Comparison of ENCODE assay signal across 21 cellular contexts in the genomic region with DNA sequence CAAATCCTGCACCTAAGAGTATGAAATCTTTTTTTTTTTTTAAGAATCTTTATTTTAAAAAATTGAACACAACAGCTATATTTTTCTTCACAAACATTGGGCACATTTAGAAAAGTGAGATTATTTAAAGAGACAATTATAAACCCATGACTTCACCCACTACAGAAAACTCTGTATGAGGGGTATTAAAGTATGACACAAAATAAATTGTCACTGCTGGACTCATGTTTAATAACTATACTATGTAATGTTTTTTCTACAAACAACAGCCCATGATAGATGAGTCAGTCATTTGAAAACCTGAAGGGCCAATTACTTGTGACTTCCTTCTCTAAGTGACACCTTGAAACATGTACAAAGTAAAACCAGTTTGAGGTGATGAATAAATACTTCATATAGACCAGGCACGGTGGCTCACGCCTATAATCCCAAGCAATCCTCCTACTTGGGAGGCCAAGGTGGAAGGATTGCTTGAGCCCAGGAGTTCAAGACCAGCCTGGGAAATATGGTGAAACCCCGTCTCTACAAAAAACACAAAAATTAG.
"Had no signal": no experiment of that assay in that cellular context is flagged by ENCODE, and none has a peak within 500 bp of the region (broad histone marks: within the 10 kb centered on the region; RNA-seq: fewer than 3 reads in every experiment).

No MANE protein-coding gene starts in this region.

- ATAC-seq: effector memory CD8-positive, alpha-beta T cell; gastrocnemius medialis; heart right ventricle; left lobe of liver; naive thymus-derived CD4-positive, alpha-beta T cell; psoas muscle; right lobe of liver; stimulated activated effector memory CD8-positive, alpha-beta T cell treated with anti-CD3 and anti-CD28 coated beads, Interleukin-12 subunit alpha, Interleukin-12 subunit beta, amount 100 ng/mL, for 72 hours; stimulated activated naive CD8-positive, alpha-beta T cell treated with anti-CD3 and anti-CD28 coated beads, Interleukin-15, Interleukin-2, amounts not matched to agents 100 U/mL and 50 U/mL, for 24 hours had no signal

- H3K27ac Mint-ChIP-seq: dendritic cell treated with granulocyte-macrophage colony-stimulating factor and Interleukin-4, amounts not matched to agents 40 ng/mL and 50 ng/mL, for 4 days; stimulated activated effector memory CD8-positive, alpha-beta T cell treated with anti-CD3 and anti-CD28 coated beads, Interleukin-12 subunit alpha, Interleukin-12 subunit beta, amount 100 ng/mL, for 72 hours; type B pancreatic cell had no signal

- H3K4me3 Mint-ChIP-seq: dendritic cell treated with granulocyte-macrophage colony-stimulating factor and Interleukin-4, amounts not matched to agents 40 ng/mL and 50 ng/mL, for 4 days; effector memory CD8-positive, alpha-beta T cell; naive thymus-derived CD4-positive, alpha-beta T cell; stimulated activated effector memory CD8-positive, alpha-beta T cell treated with anti-CD3 and anti-CD28 coated beads, Interleukin-12 subunit alpha, Interleukin-12 subunit beta, amount 100 ng/mL, for 72 hours; type B pancreatic cell had no signal

- H3K27me3 ChIP-seq: esophagus muscularis mucosa, gastrocnemius medialis, heart right ventricle, neutrophil, right lobe of liver, suprapubic skin, thyroid gland had no signal

- H3K4me3 ChIP-seq: esophagus muscularis mucosa, gastrocnemius medialis, heart right ventricle, psoas muscle, right lobe of liver, suprapubic skin, thyroid gland had no signal

- H3K27ac ChIP-seq: esophagus muscularis mucosa, gastrocnemius medialis, heart right ventricle, neutrophil, psoas muscle, right lobe of liver, suprapubic skin, thyroid gland had no signal

- DNase-seq: effector memory CD8-positive, alpha-beta T cell; gastrocnemius medialis; heart right ventricle; hypothalamus; kidney glomerular epithelial cell; mammary epithelial cell; naive thymus-derived CD4-positive, alpha-beta T cell; psoas muscle; retina; right lobe of liver; stimulated activated CD4-positive, alpha-beta T cell treated with anti-CD3 and anti-CD28 coated beads, Interleukin-4, amount 100 ng/mL, for 1 hour; stimulated activated CD8-positive, alpha-beta memory T cell treated with anti-CD3 and anti-CD28 coated beads, Interleukin-4, amount 100 ng/mL, for 48 hours; stimulated activated naive CD8-positive, alpha-beta T cell treated with anti-CD3 and anti-CD28 coated beads, Interleukin-15, Interleukin-2, amounts not matched to agents 100 U/mL and 50 U/mL, for 24 hours; thyroid gland had no signal

- H3K9me3 ChIP-seq: esophagus muscularis mucosa, gastrocnemius medialis, neutrophil, psoas muscle, right lobe of liver, suprapubic skin, thyroid gland had no signal

- H3K4me1 ChIP-seq: esophagus muscularis mucosa, gastrocnemius medialis, heart right ventricle, psoas muscle, right lobe of liver, suprapubic skin, thyroid gland had no signal

- H3K27me3 Mint-ChIP-seq: dendritic cell treated with granulocyte-macrophage colony-stimulating factor and Interleukin-4, amounts not matched to agents 40 ng/mL and 50 ng/mL, for 4 days; effector memory CD8-positive, alpha-beta T cell; naive thymus-derived CD4-positive, alpha-beta T cell; type B pancreatic cell had no signal

- H3K9me3 Mint-ChIP-seq: dendritic cell treated with granulocyte-macrophage colony-stimulating factor and Interleukin-4, amounts not matched to agents 40 ng/mL and 50 ng/mL, for 4 days; effector memory CD8-positive, alpha-beta T cell; stimulated activated effector memory CD8-positive, alpha-beta T cell treated with anti-CD3 and anti-CD28 coated beads, Interleukin-12 subunit alpha, Interleukin-12 subunit beta, amount 100 ng/mL, for 72 hours; type B pancreatic cell had no signal

- H3K4me1 Mint-ChIP-seq: stimulated activated effector memory CD8-positive, alpha-beta T cell treated with anti-CD3 and anti-CD28 coated beads, Interleukin-12 subunit alpha, Interleukin-12 subunit beta, amount 100 ng/mL, for 72 hours had no signal
